8 cellular contexts compared by ENCODE assay signal in genomic region chrX:71998836-71999509, GRCh38.
DNase-seq lines count a peak whose midpoint lies in the region; ATAC-seq and TF ChIP-seq lines count a peak whose summit lies in the region.

No MANE protein-coding gene starts in this region.

- ATAC-seq in GM18867 (IDR thresholded peaks at IDR 0.05; ENCODE audit: unreplicated experiment) = peak; percentile 64
- ATAC-seq in omental fat pad (ENCODE audit: low FRiP score) = no peak
- no peak for ATAC-seq in HG03354 (IDR thresholded peaks at IDR 0.05; ENCODE audit: poor library complexity, severe bottlenecking, unreplicated experiment)

- DNase-seq in CD1c-positive myeloid dendritic cell (ENCODE audit: extremely low spot score) (peak; percentile 56), NCI-H69 (lab: John Stamatoyannopoulos, UW) (peak; percentile 40), iPS-NIHi11 (ENCODE audit: low spot score) (peak; percentile 14), omental fat pad (ENCODE audit: low spot score) (no peak)
- peak; percentile 69 for DNase-seq in activated effector memory CD4-positive, alpha-beta T cell treated with anti-CD3 and anti-CD28 coated beads, Interleukin-2, amount 50 U/mL, for 16 hours
- DNase-seq in stimulated activated CD4-positive, alpha-beta T cell treated with anti-CD3 and anti-CD28 coated beads, Interleukin-4, amount 100 ng/mL, for 4 hours = peak; percentile 3 to 8

- no peak for TF ChIP-seq CTCF in omental fat pad (IDR thresholded peaks at IDR 0.05)
